In genomic region chr10:131091682-131092081, GRCh38 we compare ENCODE assay signal across 16 cellular contexts.
"Had no signal": no experiment of that assay in that cellular context is flagged by ENCODE, and none has a peak within 500 bp of the region (broad histone marks: within the 10 kb centered on the region; RNA-seq: fewer than 3 reads in every experiment).

No MANE protein-coding gene starts in this region.

- H2AFZ ChIP-seq: parathyroid adenoma had no signal

- H3K36me3 ChIP-seq: colonic mucosa, prostate gland, right atrium auricular region, thoracic aorta, tibial nerve, upper lobe of right lung, uterus had no signal

- H3K79me2 ChIP-seq: parathyroid adenoma had no signal

- DNase-seq: colonic mucosa; dorsolateral prefrontal cortex; effector CD4-positive, alpha-beta T cell; head of caudate nucleus; mesenchymal stem cell; mucosa of descending colon; naive B cell; stimulated activated naive B cell treated with anti-CD40 and anti-IgM and Interleukin-4, amounts not matched to agents 10 μg/mL and 1 μg/mL and 100 μg/mL, for 72 hours; upper lobe of right lung; uterus had no signal

- H3K27ac ChIP-seq: colonic mucosa, dorsolateral prefrontal cortex, parathyroid adenoma, prostate gland, right atrium auricular region, thoracic aorta, tibial nerve, upper lobe of right lung, uterus had no signal

- H3K4me1 ChIP-seq: colonic mucosa, prostate gland, upper lobe of right lung had no signal

- H3K9me3 ChIP-seq: colonic mucosa, mucosa of descending colon, prostate gland, right atrium auricular region, thoracic aorta, upper lobe of right lung, uterus had no signal

- H3K27me3 ChIP-seq: colonic mucosa, right atrium auricular region, tibial nerve, uterus had no signal

- H3K4me2 ChIP-seq: smooth muscle cell had no signal

- H3K4me3 ChIP-seq: colonic mucosa, dorsolateral prefrontal cortex, mucosa of descending colon, prostate gland, right atrium auricular region, smooth muscle cell, thoracic aorta, tibial nerve, upper lobe of right lung, uterus had no signal

- H3K9ac ChIP-seq: parathyroid adenoma had no signal
